Comparison of ENCODE assay signal across 23 cellular contexts in the genomic region with DNA sequence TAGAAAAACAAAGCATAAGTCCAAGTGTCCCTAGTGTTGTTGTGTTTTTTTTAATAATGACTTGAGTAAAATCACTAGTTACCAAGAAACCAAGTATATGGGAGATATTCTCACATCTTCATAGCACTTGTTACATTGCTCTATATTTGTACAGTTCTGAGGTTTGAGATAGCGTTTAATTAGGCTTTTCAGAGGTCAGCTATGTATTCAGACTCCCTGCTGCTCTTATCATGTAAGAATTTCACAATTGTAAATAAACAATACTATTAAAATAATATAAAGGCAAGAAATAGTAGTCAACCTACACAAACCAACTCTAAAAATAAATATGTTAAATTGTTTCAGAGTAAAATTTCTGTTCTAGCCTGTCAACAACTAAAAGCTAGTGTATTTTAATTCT.
"Had no signal": no experiment of that assay in that cellular context is flagged by ENCODE, and none has a peak within 500 bp of the region (broad histone marks: within the 10 kb centered on the region; RNA-seq: fewer than 3 reads in every experiment).

No MANE protein-coding gene starts in this region.

- H3K4me1 Mint-ChIP-seq: mesothelial cell of epicardium, naive B cell had no signal

- H3K27ac Mint-ChIP-seq: mesothelial cell of epicardium, naive B cell had no signal

- H3K27me3 Mint-ChIP-seq: naive B cell had no signal

- DNase-seq: colonic mucosa; dermis blood vessel endothelial cell; dorsolateral prefrontal cortex; effector CD4-positive, alpha-beta T cell; effector memory CD4-positive, alpha-beta T cell; esophagus squamous epithelium; foreskin fibroblast; foreskin melanocyte; gastrocnemius medialis; glutamatergic neuron; head of caudate nucleus; heart right ventricle; hippocampal formation; left cardiac atrium; left lung; left ventricle myocardium superior; lower lobe of right lung; mesenchymal stem cell; mucosa of descending colon; naive B cell had no signal

- FAIRE-seq: keratinocyte had no signal

- H3K4me3 Mint-ChIP-seq: mesothelial cell of epicardium, naive B cell had no signal

- ATAC-seq: esophagus mucosa, gastrocnemius medialis, heart right ventricle, left cardiac atrium, left lung, left ventricle myocardium superior, lower lobe of right lung, mucosa of descending colon had no signal

- H3K36me3 Mint-ChIP-seq: mesothelial cell of epicardium, naive B cell had no signal
